ENCODE assay signal across 8 cellular contexts in genomic region chr16:88747588-88748301, GRCh38. TPM values are rescaled to one million over a fixed set of nuclear protein-coding genes. Genes with fewer than 3 reads are reported as not detected.
DNase-seq lines count a peak whose midpoint lies in the region; ATAC-seq and TF ChIP-seq lines count a peak whose summit lies in the region.

No MANE protein-coding gene starts in this region.

- H3K9me3 ChIP-seq in lower lobe of right lung: no peaks in the 10 kb centered on the region

- H3K27ac ChIP-seq in lower lobe of right lung: no peak overlapping the region

- DNase-seq in NCI-H524 (lab: John Stamatoyannopoulos, UW): peak; percentile 27 to 40
- no peak for DNase-seq in NCI-H524 treated with DMSO at 0.1 percent for 48 hours (lab: John Stamatoyannopoulos, UW)
- DNase-seq in NCI-H1436 treated with DMSO at 0.1 percent for 48 hours (lab: John Stamatoyannopoulos, UW): peak; percentile 30
- DNase-seq in activated CD4-positive, alpha-beta T cell treated with anti-CD3 and anti-CD28 coated beads, Interleukin-2, amount 50 U/mL, for 4 hours: peak; percentile 26 to 34
- no peak for DNase-seq in lower lobe of right lung
- DNase-seq in AG08395 (ENCODE audit: low spot score): no peak
- no peak for DNase-seq in cardiac septum (ENCODE audit: low spot score)

- no peaks in the 10 kb centered on the region for H3K27me3 ChIP-seq in lower lobe of right lung (ENCODE audit: low read depth)

- H3K4me1 ChIP-seq in lower lobe of right lung: peaks cover 34% of the 10 kb centered on the region

- TF ChIP-seq CTCF in lower lobe of right lung (IDR thresholded peaks at IDR 0.05): peak; percentile 18

- intact Hi-C loops in lower lobe of right lung (cut with DNase I): no loop called here
- intact Hi-C loops in cardiac septum (cut with DNase I): no loop called here

- ATAC-seq in lower lobe of right lung (peak; percentile 31 to 41), GM19467 (IDR thresholded peaks at IDR 0.05; ENCODE audit: unreplicated experiment) (no peak)

- H3K4me3 ChIP-seq in lower lobe of right lung: no peak overlapping the region

- H3K36me3 ChIP-seq in lower lobe of right lung: peaks cover 26% of the 10 kb centered on the region

RNA-seq across cellular contexts. Expression of gene PIEZO1, which starts 37.3 kb away (rescaled TPM):
- total RNA-seq in lower lobe of right lung (164 TPM), cardiac septum (20.4 TPM)

RNA-seq across cellular contexts. Expression of gene CTU2, which starts 41.4 kb away (rescaled TPM):
- total RNA-seq in lower lobe of right lung (14.5 TPM), cardiac septum (14.9 TPM)

RNA-seq across cellular contexts. Expression of gene RNF166, which starts 41.5 kb away (rescaled TPM):
- 61.9 TPM for total RNA-seq in lower lobe of right lung
- 17.1 TPM for total RNA-seq in cardiac septum

RNA-seq across cellular contexts. Expression of gene CDT1, which starts 55.8 kb away (rescaled TPM):
- 3.5 TPM for total RNA-seq in lower lobe of right lung
- total RNA-seq in cardiac septum: 0.46 TPM

Comparison
In these comparisons a context has a peak if more than half of its experiments do, and no peak if none do; other contexts are left out.
1. DNase-seq: peak in NCI-H524 (2 of 2), NCI-H1436 treated with DMSO at 0.1 percent for 48 hours (single experiment) and activated CD4-positive, alpha-beta T cell treated with anti-CD3 and anti-CD28 coated beads, Interleukin-2, amount 50 U/mL, for 4 hours (2 of 2); none in NCI-H524 treated with DMSO at 0.1 percent for 48 hours (single experiment), lower lobe of right lung (single experiment), AG08395 (single experiment) and cardiac septum (single experiment).